8 cellular contexts compared by ENCODE assay signal in genomic region chr9:4665357-4665756, GRCh38. TPM values are rescaled to one million over a fixed set of nuclear protein-coding genes. Genes with fewer than 3 reads are reported as not detected.
DNase-seq lines count a peak whose midpoint lies in the region; ATAC-seq and TF ChIP-seq lines count a peak whose summit lies in the region.

No MANE protein-coding gene starts in this region.

- no peaks in the 10 kb centered on the region for H3K36me3 ChIP-seq in CD8-positive, alpha-beta T cell (ENCODE audit: insufficient read depth, low read length)
- H3K36me3 ChIP-seq in colonic mucosa (no peaks in the 10 kb centered on the region), muscle layer of duodenum (ENCODE audit: control insufficient read depth in 1 of 2, insufficient read depth in 2 of 2, low read length in 2 of 2) (no peaks in the 10 kb centered on the region)

- intact Hi-C loops in CD8-positive, alpha-beta T cell (cut with DNase I, micrococcal nuclease) = loop anchor here (5.0 to 10.0 kb wide), 2 partner anchors 1138 to 1821 kb away; partner anchors contain the start of genes PUM3 (in 1 of the 2) and RFX3 (in 1 of the 2)
- intact Hi-C loops in colonic mucosa (cut with DNase I) = no loop called here

- H3K27ac ChIP-seq in CD8-positive, alpha-beta T cell (ENCODE audit: low read depth, low read length) = no peak overlapping the region
- peak overlapping the region; percentile 54 for H3K27ac ChIP-seq in colonic mucosa
- peak overlapping the region; percentile 76 for H3K27ac ChIP-seq in muscle layer of duodenum (ENCODE audit: low read length)

- no peaks in the 10 kb centered on the region for H3K9me3 Mint-ChIP-seq in CD8-positive, alpha-beta T cell

- no peaks in the 10 kb centered on the region for H3K27me3 ChIP-seq in CD8-positive, alpha-beta T cell (ENCODE audit: insufficient read depth, low read length)
- H3K27me3 ChIP-seq in colonic mucosa (no peaks in the 10 kb centered on the region), muscle layer of duodenum (ENCODE audit: low read depth, low read length) (no peaks in the 10 kb centered on the region)

- peak overlapping the region; percentile 85 for H3K27ac Mint-ChIP-seq in CD8-positive, alpha-beta T cell

- no peak for ATAC-seq in CD8-positive, alpha-beta T cell
- ATAC-seq in HG03039 (IDR thresholded peaks at IDR 0.05; ENCODE audit: unreplicated experiment) = no peak

- H3K9me3 ChIP-seq in CD8-positive, alpha-beta T cell (ENCODE audit: low read length) = no peaks in the 10 kb centered on the region
- H3K9me3 ChIP-seq in colonic mucosa (no peaks in the 10 kb centered on the region), muscle layer of duodenum (ENCODE audit: control insufficient read depth in 1 of 2, low read length in 2 of 2) (no peaks in the 10 kb centered on the region)

- peak overlapping the region in 1 of 2 donors; percentile 29 for H3K9ac ChIP-seq in colonic mucosa (ENCODE audit: low read depth in 2 of 2, low read length in 2 of 2)

- peaks cover 5% of the 10 kb centered on the region for H3K36me3 Mint-ChIP-seq in CD8-positive, alpha-beta T cell

- peaks cover 68% of the 10 kb centered on the region for H3K4me1 ChIP-seq in CD8-positive, alpha-beta T cell (ENCODE audit: insufficient read depth, low read length)
- H3K4me1 ChIP-seq in colonic mucosa = no peaks in the 10 kb centered on the region
- peaks cover 20 to 25% of the 10 kb centered on the region in 2 donors for H3K4me1 ChIP-seq in muscle layer of duodenum (ENCODE audit: control insufficient read depth in 1 of 2, insufficient read depth in 2 of 2, low read length in 2 of 2)

- H3K4me3 ChIP-seq in CD8-positive, alpha-beta T cell (ENCODE audit: low read depth, low read length) = no peak overlapping the region
- H3K4me3 ChIP-seq in colonic mucosa = peak overlapping the region; percentile 48
- peak overlapping the region in 1 of 2 donors; percentile 75 for H3K4me3 ChIP-seq in muscle layer of duodenum (ENCODE audit: low read depth in 1 of 2, low read length in 2 of 2)

- CTCF ChIA-PET in CD8-positive, alpha-beta T cell (lab: Charles Lee) = interaction anchor here (1.0 to 2.9 kb wide), 10 partner anchors 9 to 281 kb away, joined by 3 to 13 read pairs (median 5); partner anchors contain the start of genes AK3 and CDC37L1

- DNase-seq in CD8-positive, alpha-beta T cell = no peak
- DNase-seq in M059J (ENCODE audit: low read depth) = peak; percentile 19
- DNase-seq in colonic mucosa = no peak
- no peak for DNase-seq in NCI-H1930 (lab: John Stamatoyannopoulos, UW)
- no peak for DNase-seq in ecto neural progenitor cell (ENCODE audit: low spot score)
- no peak for DNase-seq in middle frontal gyrus (ENCODE audit: extremely low spot score, low spot score)

- H3K4me1 Mint-ChIP-seq in CD8-positive, alpha-beta T cell (ENCODE audit: low read depth) = peaks cover 79% of the 10 kb centered on the region

- POLR2A ChIA-PET in CD8-positive, alpha-beta T cell (lab: Charles Lee) = interaction anchor here (0.7 to 3.0 kb wide), 8 partner anchors 9 to 1139 kb away, joined by 3 to 31 read pairs (median 4); partner anchors contain the start of genes AK3 and CDC37L1

- H3K4me3 Mint-ChIP-seq in CD8-positive, alpha-beta T cell = peak overlapping the region; percentile 85

- TF ChIP-seq CTCF in CD8-positive, alpha-beta T cell (IDR thresholded peaks at IDR 0.05) = no peak
- TF ChIP-seq CTCF in colonic mucosa (IDR thresholded peaks at IDR 0.05) = no peak

- no peaks in the 10 kb centered on the region for H3K27me3 Mint-ChIP-seq in CD8-positive, alpha-beta T cell (ENCODE audit: low read depth)

RNA-seq across cellular contexts. Expression of gene SPATA6L, which starts 0.9 kb away (rescaled TPM):
- total RNA-seq in CD8-positive, alpha-beta T cell = 1 to 10 TPM; 2.6 to 3.3 TPM
- total RNA-seq in M059J (2014; rRNA removed; shearing (Covaris generic)) = 0.69 TPM in 1 of 2 replicates, not detected in the other
- 1 to 10 TPM; 5.0 to 6.8 TPM for total RNA-seq in colonic mucosa

RNA-seq across cellular contexts. Expression of gene PLPP6, which starts 3.3 kb away (rescaled TPM):
- 1 to 10 TPM; 4.4 TPM for total RNA-seq in CD8-positive, alpha-beta T cell
- total RNA-seq in M059J (2014; rRNA removed; shearing (Covaris generic)) = 6.7 and 9.1 TPM in 2 replicates
- 10 to 100 TPM; 15.6 to 17.8 TPM for total RNA-seq in colonic mucosa

RNA-seq across cellular contexts. Expression of gene CDC37L1, which starts 14.0 kb away (rescaled TPM):
- 10 to 100 TPM; 35.1 to 36.1 TPM for total RNA-seq in CD8-positive, alpha-beta T cell
- total RNA-seq in M059J (2014; rRNA removed; shearing (Covaris generic)) = 16.0 and 21.9 TPM in 2 replicates
- 10 to 100 TPM; 11.4 to 16.1 TPM for total RNA-seq in colonic mucosa
